ENCODE assay signal across 9 cellular contexts in the genomic region with DNA sequence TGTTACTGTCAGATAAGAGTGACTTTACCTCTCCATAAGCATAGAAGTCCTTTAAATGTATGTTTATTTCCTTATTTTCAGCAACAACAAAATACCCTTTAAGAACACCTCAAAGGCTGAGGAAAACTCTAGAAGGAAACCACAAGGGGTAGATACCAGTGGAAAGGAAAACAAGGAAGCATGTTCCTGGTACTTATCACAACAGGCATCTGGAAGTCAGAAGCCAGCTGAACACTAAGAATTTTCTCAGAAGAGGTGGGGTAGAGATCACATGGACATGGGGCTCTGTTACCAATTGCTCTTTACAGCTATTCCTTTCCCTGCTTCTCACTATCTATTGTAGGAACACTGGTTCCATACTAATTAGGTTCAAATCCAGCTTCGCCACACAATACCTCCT. TPM values are rescaled to one million over a fixed set of nuclear protein-coding genes. Genes with fewer than 3 reads are reported as not detected.
"Had no signal": no experiment of that assay in that cellular context is flagged by ENCODE, and none has a peak within 500 bp of the region (broad histone marks: within the 10 kb centered on the region; RNA-seq: fewer than 3 reads in every experiment).

No MANE protein-coding gene starts in this region.

- H3K4me1 Mint-ChIP-seq: H9 had no signal

- H3K4me3 ChIP-seq: GM23338 had no signal

- DNase-seq: H9, HCEC 1CT, IMR-90, KG1 had no signal

- H2AFZ ChIP-seq: GM23338 had no signal

- H3K27ac Mint-ChIP-seq: GM23338, H9 had no signal

- H3K4me3 Mint-ChIP-seq: GM23338, H9 had no signal

- ATAC-seq: GM23338 had no signal

- H3K4me2 ChIP-seq: GM23338 had no signal

- FAIRE-seq: H54, HTR-8/SVneo had no signal

RNA-seq across cellular contexts. Expression of a gene that starts 51.5 kb away (rescaled TPM):
- total RNA-seq: GM23338, H1, H9, HT-29, IMR-90 had no signal
- polyA plus RNA-seq: GM23338, H1, IMR-90 had no signal
